Comparison of ENCODE assay signal across 8 cellular contexts in genomic region chr1:10378071-10378841, GRCh38. TPM values are rescaled to one million over a fixed set of nuclear protein-coding genes. Genes with fewer than 3 reads are reported as not detected.
DNase-seq lines count a peak whose midpoint lies in the region; ATAC-seq and TF ChIP-seq lines count a peak whose summit lies in the region.

No MANE protein-coding gene starts in this region.

- POLR2A ChIA-PET in AG04450 (lab: Yijun Ruan, JAX): interaction anchor here (1.7 to 2.1 kb wide), 2 partner anchors 21 to 24 kb away, joined by 6 to 22 read pairs; partner anchors contain the start of gene PGD

- no peak overlapping the region for H4K91ac ChIP-seq in mesenchymal stem cell (ENCODE audit: low read length)

- H3K27ac ChIP-seq in AG04450 (ENCODE audit: low read depth, low read length): peak overlapping the region; percentile 93
- H3K27ac ChIP-seq in coronary artery: peak overlapping the region; percentile 16 to 87
- peak overlapping the region; percentile 2 for H3K27ac ChIP-seq in mesenchymal stem cell (ENCODE audit: low read length, poor library complexity, severe bottlenecking)

- H2BK15ac ChIP-seq in mesenchymal stem cell (ENCODE audit: low read depth, poor library complexity, severe bottlenecking): no peak overlapping the region

- H3K36me3 ChIP-seq in mesenchymal stem cell (ENCODE audit: control insufficient read depth in 1 of 2, insufficient read depth in 2 of 2, low read depth in 1 of 2, low read length in 2 of 2): peaks cover 26 to 47% of the 10 kb centered on the region in 2 experiments

- H3K4ac ChIP-seq in mesenchymal stem cell (ENCODE audit: low read depth in 1 of 2, low read length in 2 of 2): peak overlapping the region in 1 of 2 experiments; percentile 35

- H2BK12ac ChIP-seq in mesenchymal stem cell (ENCODE audit: low read length in 2 of 2): no peak overlapping the region

- WGBS in mesenchymal stem cell: 90% methylated on average over 15 of the region's 15 CpGs

- H2BK120ac ChIP-seq in mesenchymal stem cell (ENCODE audit: low read depth, low read length): no peak overlapping the region

- H3K4me3 ChIP-seq in AG04450 (ENCODE audit: low read depth, low read length): no peak overlapping the region
- H3K4me3 ChIP-seq in NB4 (ENCODE audit: low read depth, low read length): no peak overlapping the region
- no peak overlapping the region for H3K4me3 ChIP-seq in coronary artery
- no peak overlapping the region for H3K4me3 ChIP-seq in mesenchymal stem cell (ENCODE audit: insufficient read depth in 1 of 2, low read depth in 1 of 2, low read length in 2 of 2)

- peaks cover 6% of the 10 kb centered on the region for H3K4me1 ChIP-seq in mesenchymal stem cell (ENCODE audit: control insufficient read depth, insufficient read depth, low read depth, low read length)

- H2BK5ac ChIP-seq in mesenchymal stem cell (ENCODE audit: low read depth, low read length, poor library complexity, severe bottlenecking): no peak overlapping the region

- H3K9me3 ChIP-seq in AG04450 (ENCODE audit: control insufficient read depth, insufficient read depth, low read length) (no peaks in the 10 kb centered on the region), mesenchymal stem cell (ENCODE audit: control insufficient read depth, low read length) (no peaks in the 10 kb centered on the region)

- no peak overlapping the region for H2AFZ ChIP-seq in mesenchymal stem cell (ENCODE audit: low read depth, low read length)

- no peak for ATAC-seq in HG02678 (IDR thresholded peaks at IDR 0.05; ENCODE audit: unreplicated experiment)

- no peak for TF ChIP-seq POLR2A in NB4 (IDR thresholded peaks at IDR 0.05; ENCODE audit: extremely low read depth, insufficient read length)

- H2AK5ac ChIP-seq in mesenchymal stem cell (ENCODE audit: low read length, severe bottlenecking): no peak overlapping the region

- H3K27me3 ChIP-seq in AG04450 (ENCODE audit: control insufficient read depth, insufficient read depth, low read length) (no peaks in the 10 kb centered on the region), mesenchymal stem cell (ENCODE audit: control insufficient read depth in 1 of 2, insufficient read depth in 1 of 2, low read length in 2 of 2) (no peaks in the 10 kb centered on the region)

- no peak overlapping the region for H3K18ac ChIP-seq in mesenchymal stem cell (ENCODE audit: low read depth in 1 of 2, low read length in 2 of 2)

- peak overlapping the region; percentile 84 for H3K9ac ChIP-seq in mesenchymal stem cell (ENCODE audit: low read length)

- no peak overlapping the region for H3K14ac ChIP-seq in mesenchymal stem cell (ENCODE audit: low read length in 2 of 2)

- no peak overlapping the region for H4K8ac ChIP-seq in mesenchymal stem cell (ENCODE audit: low read length)

- H3K4me2 ChIP-seq in mesenchymal stem cell (ENCODE audit: low read length, poor library complexity, severe bottlenecking): no peak overlapping the region

- in situ Hi-C loops in ACHN (cut with HindIII; ENCODE audit: low pct_ligation_motif_present, low pct_unique_long_range_greater_than_20kb, low sequenced_read_pairs): no loop called here

- TF ChIP-seq CTCF in AG04450 (IDR thresholded peaks at IDR 0.05; ENCODE audit: low read depth, low read length) (no peak), NB4 (IDR thresholded peaks at IDR 0.05; ENCODE audit: low read depth, low read length) (no peak), coronary artery (IDR thresholded peaks at IDR 0.05) (no peak)

- CTCF ChIA-PET in AG04450 (lab: Charles Lee): interaction anchor here (1.3 to 5.5 kb wide), 10 partner anchors 9 to 169 kb away, joined by 3 to 78 read pairs (median 13); partner anchors contain the start of genes CENPS and KIF1B

- DNase-seq in AG04450 (ENCODE audit: low read depth, low spot score) (peak; percentile 64), NB4 (ENCODE audit: low read depth) (peak; percentile 85), coronary artery (ENCODE audit: low spot score) (no peak), mesenchymal stem cell (peak; percentile 90), ACHN (no peak)
- DNase-seq in activated effector memory CD4-positive, alpha-beta T cell treated with anti-CD3 and anti-CD28 coated beads, Interleukin-2, amount 50 U/mL, for 16 hours: no peak
- DNase-seq in stimulated activated CD4-positive, alpha-beta T cell treated with anti-CD3 and anti-CD28 coated beads, Interleukin-2, amount 100 ng/mL, for 48 hours: no peak

- no peak overlapping the region for H3K23ac ChIP-seq in mesenchymal stem cell (ENCODE audit: low read length in 2 of 2)

- H3K79me1 ChIP-seq in mesenchymal stem cell (replicated peaks; ENCODE audit: low read length, poor library complexity, severe bottlenecking): no peaks in the 10 kb centered on the region

RNA-seq across cellular contexts. Expression of gene PGD, which starts 20.6 kb away (rescaled TPM):
- 155 and 233 TPM in 2 replicates for polyA plus RNA-seq in AG04450 (2011; rRNA removed)
- polyA minus RNA-seq in AG04450 (2011; rRNA and poly(A)+ RNA removed): 211 and 249 TPM in 2 replicates
- 164 TPM for polyA plus RNA-seq in mesenchymal stem cell (2013, experiment 1 of 2)
- polyA plus RNA-seq in mesenchymal stem cell (2013, experiment 2 of 2): 159 TPM

RNA-seq across cellular contexts. Expression of gene CENPS, which starts 52.0 kb away (rescaled TPM):
- 10.5 and 11.4 TPM in 2 replicates for polyA plus RNA-seq in AG04450 (2011; rRNA removed)
- 3.0 and 3.7 TPM in 2 replicates for polyA minus RNA-seq in AG04450 (2011; rRNA and poly(A)+ RNA removed)
- 12.6 TPM for polyA plus RNA-seq in mesenchymal stem cell (2013, experiment 1 of 2)
- polyA plus RNA-seq in mesenchymal stem cell (2013, experiment 2 of 2): 12.3 TPM

Comparison
In these comparisons a context has a peak if more than half of its experiments do, and no peak if none do; other contexts are left out.
1. DNase-seq: peak in AG04450 (single experiment), NB4 (single experiment) and mesenchymal stem cell (single experiment); none in coronary artery (single experiment), activated effector memory CD4-positive, alpha-beta T cell treated with anti-CD3 and anti-CD28 coated beads, Interleukin-2, amount 50 U/mL, for 16 hours (single experiment), ACHN (single experiment) and stimulated activated CD4-positive, alpha-beta T cell treated with anti-CD3 and anti-CD28 coated beads, Interleukin-2, amount 100 ng/mL, for 48 hours (0 of 2).
2. H3K27ac ChIP-seq: peak in every context shown above with its lines; median percentile 93 in AG04450; 52 in coronary artery; 2 in mesenchymal stem cell.